Comparison of ENCODE assay signal across 9 cellular contexts in genomic region chr17:40326014-40326831, GRCh38. TPM values are rescaled to one million over a fixed set of nuclear protein-coding genes. Genes with fewer than 3 reads are reported as not detected.
A peak's percentile ranks its signal among the peaks of the same experiment; 100 is the strongest.
DNase-seq lines count a peak whose midpoint lies in the region; ATAC-seq and TF ChIP-seq lines count a peak whose summit lies in the region.
"Had no signal": no experiment of that assay in that cellular context is flagged by ENCODE, and none has a peak within 500 bp of the region (broad histone marks: within the 10 kb centered on the region; RNA-seq: fewer than 3 reads in every experiment).

No MANE protein-coding gene starts in this region.

- H3K4me1 ChIP-seq in CD4-positive, CD25-positive, alpha-beta regulatory T cell (ENCODE audit: control insufficient read depth, insufficient read depth, low read length, poor library complexity, severe bottlenecking): peaks cover 98% of the 10 kb centered on the region
- peaks cover 83 to 87% of the 10 kb centered on the region in 2 donors for H3K4me1 ChIP-seq in naive thymus-derived CD4-positive, alpha-beta T cell (ENCODE audit: control insufficient read depth in 2 of 2, insufficient read depth in 2 of 2, low read length in 2 of 2)
- H3K4me1 ChIP-seq in prostate gland (replicated peaks): peaks cover 35% of the 10 kb centered on the region

- WGBS in lower leg skin, 2 donors: 50 to 53% methylated on average over 17 of the region's 17 CpGs
- 61% methylated on average over 17 of the region's 17 CpGs for WGBS in prostate gland

- peak; percentile 60 to 88 (median 68) for DNase-seq in CD4-positive, CD25-positive, alpha-beta regulatory T cell
- DNase-seq in NOMO-1 treated with DMSO at 0.1 percent for 48 hours (lab: John Stamatoyannopoulos, UW; ENCODE audit: unreplicated experiment) (peak; percentile 35), HT-29 (ENCODE audit: low spot score) (no peak), lower leg skin (ENCODE audit: low spot score in 2 of 2) (no peak), NCI-H2171 treated with DMSO at 0.1 percent for 48 hours (lab: John Stamatoyannopoulos, UW) (no peak), prostate gland (ENCODE audit: low spot score) (no peak)
- peak; percentile 56 for DNase-seq in activated naive CD8-positive, alpha-beta T cell treated with anti-CD3 and anti-CD28 coated beads, Interleukin-2, amount 50 U/mL, for 24 hours
- DNase-seq in naive thymus-derived CD4-positive, alpha-beta T cell: peak in 7 of 9 donors; percentile 52 to 73 (median 67)
- DNase-seq: NCI-H2171 had no signal

- peaks cover 25% of the 10 kb centered on the region for H3K27me3 Mint-ChIP-seq in CD4-positive, CD25-positive, alpha-beta regulatory T cell
- peaks cover 2% of the 10 kb centered on the region for H3K27me3 Mint-ChIP-seq in activated naive CD8-positive, alpha-beta T cell treated with anti-CD3 and anti-CD28 coated beads, Interleukin-2, amount 50 U/mL, for 24 hours
- peaks cover 0 to 9% (median 0%) of the 10 kb centered on the region in 5 donors for H3K27me3 Mint-ChIP-seq in naive thymus-derived CD4-positive, alpha-beta T cell

- H3K27me3 ChIP-seq in CD4-positive, CD25-positive, alpha-beta regulatory T cell (ENCODE audit: control insufficient read depth, insufficient read depth, low read length): no peaks in the 10 kb centered on the region
- H3K27me3 ChIP-seq in naive thymus-derived CD4-positive, alpha-beta T cell (ENCODE audit: control insufficient read depth in 2 of 2, insufficient read depth in 2 of 2, low read length in 2 of 2): no peaks in the 10 kb centered on the region
- no peaks in the 10 kb centered on the region for H3K27me3 ChIP-seq in prostate gland (replicated peaks; ENCODE audit: insufficient read depth)

- POLR2A ChIA-PET in naive thymus-derived CD4-positive, alpha-beta T cell (lab: Charles Lee): interaction anchor here (0.5 to 34.9 kb wide), 8 partner anchors 6 to 238 kb away, joined by 3 to 742 read pairs (median 4); partner anchors contain the start of gene RARA

- TF ChIP-seq CTCF in lower leg skin (IDR thresholded peaks at IDR 0.05) (no peak), prostate gland (IDR thresholded peaks at IDR 0.05) (no peak)

- H3K27ac ChIP-seq in CD4-positive, CD25-positive, alpha-beta regulatory T cell (ENCODE audit: insufficient read depth, low read length, poor library complexity, severe bottlenecking): peak overlapping the region; percentile 99
- peak overlapping the region; percentile 91 for H3K27ac ChIP-seq in naive thymus-derived CD4-positive, alpha-beta T cell (ENCODE audit: low read depth, low read length)
- peak overlapping the region in 1 of 2 donors; percentile 27 for H3K27ac ChIP-seq in prostate gland

- intact Hi-C loops in naive thymus-derived CD4-positive, alpha-beta T cell (cut with micrococcal nuclease): loop anchor here (1.0 kb wide), 3 partner anchors 8 to 15 kb away; no protein-coding TSS in a partner anchor
- intact Hi-C loops in lower leg skin (cut with DNase I; ENCODE audit: low total_unique reads) (no loop called here), prostate gland (cut with DNase I) (no loop called here)

- CTCF ChIA-PET in naive thymus-derived CD4-positive, alpha-beta T cell (lab: Charles Lee): interaction anchor here (0.8 to 5.1 kb wide), 10 partner anchors 9 to 29 kb away, joined by 3 to 26 read pairs (median 5); partner anchors contain the start of gene RARA

- ATAC-seq in CD4-positive, CD25-positive, alpha-beta regulatory T cell (ENCODE audit: low read depth in 2 of 2): peak; percentile 33 to 35
- peak; percentile 11 for ATAC-seq in activated naive CD8-positive, alpha-beta T cell treated with anti-CD3 and anti-CD28 coated beads, Interleukin-2, amount 50 U/mL, for 24 hours
- peak; percentile 23 for ATAC-seq in naive thymus-derived CD4-positive, alpha-beta T cell

- peak overlapping the region; percentile 93 to 99 (median 96) for H3K4me3 Mint-ChIP-seq in CD4-positive, CD25-positive, alpha-beta regulatory T cell
- H3K4me3 Mint-ChIP-seq in activated naive CD8-positive, alpha-beta T cell treated with anti-CD3 and anti-CD28 coated beads, Interleukin-2, amount 50 U/mL, for 24 hours: peak overlapping the region; percentile 77
- peak overlapping the region; percentile 80 to 97 (median 88) for H3K4me3 Mint-ChIP-seq in naive thymus-derived CD4-positive, alpha-beta T cell

- TF ChIP-seq POLR2A in lower leg skin (IDR thresholded peaks at IDR 0.05): no peak
- no peak for TF ChIP-seq POLR2A in prostate gland (IDR thresholded peaks at IDR 0.05)

- H3K4me1 Mint-ChIP-seq in CD4-positive, CD25-positive, alpha-beta regulatory T cell: peaks cover 14 to 95% (median 70%) of the 10 kb centered on the region in 4 donors
- H3K4me1 Mint-ChIP-seq in activated naive CD8-positive, alpha-beta T cell treated with anti-CD3 and anti-CD28 coated beads, Interleukin-2, amount 50 U/mL, for 24 hours: peaks cover 96% of the 10 kb centered on the region
- H3K4me1 Mint-ChIP-seq in naive thymus-derived CD4-positive, alpha-beta T cell: peaks cover 68 to 97% (median 93%) of the 10 kb centered on the region in 7 donors

- peak overlapping the region; percentile 96 to 100 (median 100) for H3K27ac Mint-ChIP-seq in CD4-positive, CD25-positive, alpha-beta regulatory T cell
- peak overlapping the region; percentile 100 for H3K27ac Mint-ChIP-seq in activated naive CD8-positive, alpha-beta T cell treated with anti-CD3 and anti-CD28 coated beads, Interleukin-2, amount 50 U/mL, for 24 hours
- peak overlapping the region; percentile 93 to 100 (median 99) for H3K27ac Mint-ChIP-seq in naive thymus-derived CD4-positive, alpha-beta T cell

- H3K36me3 Mint-ChIP-seq in CD4-positive, CD25-positive, alpha-beta regulatory T cell: peaks cover 2% of the 10 kb centered on the region
- H3K36me3 Mint-ChIP-seq in activated naive CD8-positive, alpha-beta T cell treated with anti-CD3 and anti-CD28 coated beads, Interleukin-2, amount 50 U/mL, for 24 hours (ENCODE audit: low read depth): peaks cover 12% of the 10 kb centered on the region
- peaks cover 0 to 14% (median 3%) of the 10 kb centered on the region in 5 donors for H3K36me3 Mint-ChIP-seq in naive thymus-derived CD4-positive, alpha-beta T cell

- no peaks in the 10 kb centered on the region for H3K9me3 ChIP-seq in CD4-positive, CD25-positive, alpha-beta regulatory T cell (ENCODE audit: control insufficient read depth in 2 of 2, low read length in 2 of 2)
- no peaks in the 10 kb centered on the region for H3K9me3 ChIP-seq in naive thymus-derived CD4-positive, alpha-beta T cell (ENCODE audit: control insufficient read depth in 2 of 3, low read length in 3 of 3)
- H3K9me3 ChIP-seq in prostate gland: no peaks in the 10 kb centered on the region

- peaks cover 0 to 7% (median 0%) of the 10 kb centered on the region in 7 donors for H3K9me3 Mint-ChIP-seq in CD4-positive, CD25-positive, alpha-beta regulatory T cell
- H3K9me3 Mint-ChIP-seq in activated naive CD8-positive, alpha-beta T cell treated with anti-CD3 and anti-CD28 coated beads, Interleukin-2, amount 50 U/mL, for 24 hours: no peaks in the 10 kb centered on the region
- H3K9me3 Mint-ChIP-seq in naive thymus-derived CD4-positive, alpha-beta T cell: peaks cover 0 to 10% (median 0%) of the 10 kb centered on the region in 11 donors

- H3K4me3 ChIP-seq in CD4-positive, CD25-positive, alpha-beta regulatory T cell (ENCODE audit: low read depth, low read length): peak overlapping the region; percentile 81
- H3K4me3 ChIP-seq in naive thymus-derived CD4-positive, alpha-beta T cell (ENCODE audit: low read length): peak overlapping the region; percentile 47
- H3K4me3 ChIP-seq in lower leg skin (ENCODE audit: low read depth, poor library complexity, severe bottlenecking) (no peak overlapping the region), prostate gland (no peak overlapping the region)

- peaks cover 6% of the 10 kb centered on the region for H3K36me3 ChIP-seq in CD4-positive, CD25-positive, alpha-beta regulatory T cell (ENCODE audit: control insufficient read depth, insufficient read depth, low read length)
- H3K36me3 ChIP-seq in naive thymus-derived CD4-positive, alpha-beta T cell (ENCODE audit: control insufficient read depth in 2 of 3, insufficient read depth in 3 of 3, low read length in 3 of 3): peaks cover 0 to 1% (median 0%) of the 10 kb centered on the region in 3 experiments
- no peaks in the 10 kb centered on the region for H3K36me3 ChIP-seq in prostate gland

RNA-seq across cellular contexts. Expression of gene RARA, which starts 17.2 kb away (rescaled TPM):
- 126 TPM for total RNA-seq in CD4-positive, CD25-positive, alpha-beta regulatory T cell
- polyA plus RNA-seq in CD4-positive, CD25-positive, alpha-beta regulatory T cell: 10 to 100 TPM in 3 of 4 donors, 1 to 10 TPM in 1; 7.3 to 14.5 (median 12.6) TPM
- 100 to 1,000 TPM in 1 of 5 experiments, 10 to 100 TPM in 4; 40.0 to 115 (median 43.8) TPM for total RNA-seq in naive thymus-derived CD4-positive, alpha-beta T cell
- polyA plus RNA-seq in naive thymus-derived CD4-positive, alpha-beta T cell: 10 to 100 TPM in 1 of 2 donors, 1 to 10 TPM in 1; 6.7 to 16.5 TPM
- total RNA-seq in HT-29 (2014; rRNA removed; shearing (Covaris generic)): 40.0 and 44.5 TPM in 2 replicates
- 10 to 100 TPM; 18.1 to 38.0 (median 25.2) TPM for total RNA-seq in lower leg skin
- total RNA-seq in prostate gland: 10 to 100 TPM; 24.4 to 70.6 TPM

RNA-seq across cellular contexts. Expression of gene GJD3, which starts 38.3 kb away (rescaled TPM):
- not detected for total RNA-seq in CD4-positive, CD25-positive, alpha-beta regulatory T cell
- not detected for polyA plus RNA-seq in CD4-positive, CD25-positive, alpha-beta regulatory T cell
- under 1 TPM in 1 of 5 experiments, not detected in 4; 0.27 TPM for total RNA-seq in naive thymus-derived CD4-positive, alpha-beta T cell
- polyA plus RNA-seq in naive thymus-derived CD4-positive, alpha-beta T cell: not detected
- not detected in 2 replicates for total RNA-seq in HT-29 (2014; rRNA removed; shearing (Covaris generic))
- total RNA-seq in lower leg skin (not detected), prostate gland (1 to 10 TPM in 1 of 2 donors, under 1 TPM in 1; 0.82 to 5.3 TPM)

RNA-seq across cellular contexts. Expression of gene CDC6, which starts 38.5 kb away (rescaled TPM):
- 5.7 TPM for total RNA-seq in CD4-positive, CD25-positive, alpha-beta regulatory T cell
- 1 to 10 TPM in 2 of 4 donors, under 1 TPM in 1, not detected in 1; 0.59 to 1.7 (median 1.1) TPM for polyA plus RNA-seq in CD4-positive, CD25-positive, alpha-beta regulatory T cell
- 10 to 100 TPM in 1 of 5 experiments, 1 to 10 TPM in 1, under 1 TPM in 3; 0.51 to 73.6 (median 0.85) TPM for total RNA-seq in naive thymus-derived CD4-positive, alpha-beta T cell
- under 1 TPM; 0.09 to 0.24 TPM for polyA plus RNA-seq in naive thymus-derived CD4-positive, alpha-beta T cell
- total RNA-seq in HT-29 (2014; rRNA removed; shearing (Covaris generic)): 36.2 and 39.8 TPM in 2 replicates
- total RNA-seq in lower leg skin (1 to 10 TPM in 2 of 4 donors, under 1 TPM in 2; 0.42 to 1.6 (median 1.0) TPM), prostate gland (10 to 100 TPM in 1 of 2 donors, 1 to 10 TPM in 1; 2.1 to 10.3 TPM)

Comparison
In these comparisons a context has a peak if more than half of its experiments do, and no peak if none do; other contexts are left out.
1. DNase-seq: peak in CD4-positive, CD25-positive, alpha-beta regulatory T cell (3 of 3), NOMO-1 treated with DMSO at 0.1 percent for 48 hours (single experiment), activated naive CD8-positive, alpha-beta T cell treated with anti-CD3 and anti-CD28 coated beads, Interleukin-2, amount 50 U/mL, for 24 hours (single experiment) and naive thymus-derived CD4-positive, alpha-beta T cell (7 of 9); none in HT-29 (single experiment), lower leg skin (0 of 2), NCI-H2171 treated with DMSO at 0.1 percent for 48 hours (single experiment) and prostate gland (single experiment).
2. H3K4me3 ChIP-seq: peak in CD4-positive, CD25-positive, alpha-beta regulatory T cell (single experiment) and naive thymus-derived CD4-positive, alpha-beta T cell (single experiment); none in lower leg skin (single experiment) and prostate gland (0 of 2).
3. intact Hi-C loops: an anchor here in naive thymus-derived CD4-positive, alpha-beta T cell (1.0 kb wide); none called in lower leg skin and prostate gland.
4. Peak in every context shown above with its lines, with median percentiles within 50 percentile points of each other: ATAC-seq, H3K27ac Mint-ChIP-seq and H3K4me3 Mint-ChIP-seq.